Comparison of ENCODE assay signal across 23 cellular contexts in genomic region chr6:43814865-43815264, GRCh38. TPM values are rescaled to one million over a fixed set of nuclear protein-coding genes. Genes with fewer than 3 reads are reported as not detected.
A peak's percentile ranks its signal among the peaks of the same experiment; 100 is the strongest.
DNase-seq lines count a peak whose midpoint lies in the region; ATAC-seq, FAIRE-seq and TF ChIP-seq lines count a peak whose summit lies in the region.
"Had no signal": no experiment of that assay in that cellular context is flagged by ENCODE, and none has a peak within 500 bp of the region (broad histone marks: within the 10 kb centered on the region; RNA-seq: fewer than 3 reads in every experiment).

No MANE protein-coding gene starts in this region.

- peak overlapping the region in 1 of 2 experiments; percentile 15; a peak in 1 of 4 replicates for H3K9ac ChIP-seq in K562 (ENCODE audit: insufficient read depth in 1 of 2, low read depth in 2 of 2, low read length in 2 of 2)

- H3K27ac ChIP-seq in K562 (ENCODE audit: extremely low read depth, low read depth, low read length): no peak overlapping the region
- peak overlapping the region; percentile 25 to 84 (median 49) for H3K27ac ChIP-seq in thyroid gland
- H3K27ac ChIP-seq: A549, SJSA1 had no signal

- intact Hi-C loops in K562 (cut with micrococcal nuclease): no loop called here
- intact Hi-C loops in left colon (cut with DNase I, micrococcal nuclease): no loop called here
- intact Hi-C loops in thyroid gland (cut with DNase I): no loop called here

- BruUV-seq in K562 (replicated peaks; lab: Mats Ljungman, UMichigan): no TSS peak

- H3K4me3 ChIP-seq in K562 (no peak overlapping the region), thyroid gland (replicated peaks in 1 of 3) (no peak overlapping the region)
- H3K4me3 ChIP-seq: A549, Peyer's patch, SJSA1 had no signal

- in situ Hi-C loops in K562 (cut with MboI): no loop called here

- TF ChIP-seq CTCF in K562 (IDR thresholded peaks at IDR 0.05 in 2 of 3, conservative IDR thresholded peaks at IDR 0.05 in 1 of 3; ENCODE audit: insufficient read depth in 2 of 3, low read depth in 1 of 3, low read length in 3 of 3) (no peak), thyroid gland (IDR thresholded peaks at IDR 0.05) (no peak)

- no peaks in the 10 kb centered on the region for H3K79me2 ChIP-seq in K562 (ENCODE audit: control insufficient read depth, insufficient read depth, low read length)

- no peak overlapping the region for H3K4me2 ChIP-seq in K562 (ENCODE audit: insufficient read depth, low read length)
- H3K4me2 ChIP-seq: A549 had no signal

- WGBS in K562 (ENCODE audit: insufficient coverage, low coverage, missing lambda C conversion rate): 20% methylated on average over 2 of the region's 2 CpGs
- 45 to 50% methylated on average over 2 of the region's 2 CpGs for WGBS in thyroid gland, 2 donors

- TF ChIP-seq POLR2A in K562 (conservative IDR thresholded peaks at IDR 0.05) (no peak), thyroid gland (IDR thresholded peaks at IDR 0.05) (no peak)

- POLR2A ChIA-PET in K562 (lab: Yijun Ruan, JAX): interaction anchor here (0.6 to 1.4 kb wide), 3 partner anchors 12 to 32 kb away, joined by 3 to 4 read pairs (median 3); no protein-coding TSS in a partner anchor

- H4K20me1 ChIP-seq in K562 (replicated peaks; ENCODE audit: control insufficient read depth, insufficient read depth, low read length): no peaks in the 10 kb centered on the region

- H3K9me3 ChIP-seq in K562 (replicated peaks; ENCODE audit: control insufficient read depth, insufficient read depth, low read depth, low read length) (no peaks in the 10 kb centered on the region), thyroid gland (no peaks in the 10 kb centered on the region)
- H3K9me3 ChIP-seq: A549, Peyer's patch, SJSA1 had no signal

- H3K36me3 ChIP-seq in K562 (ENCODE audit: control insufficient read depth, insufficient read depth, low read length) (no peaks in the 10 kb centered on the region), thyroid gland (no peaks in the 10 kb centered on the region)
- H3K36me3 ChIP-seq: Peyer's patch, SJSA1 had no signal

- no peak for TF ChIP-seq EP300 in K562 (IDR thresholded peaks at IDR 0.05; ENCODE audit: low read length)

- FAIRE-seq in K562 (lab: Jason Lieb, UNC): no peak
- FAIRE-seq: A549, D721Med, H1 had no signal

- no peak for TF ChIP-seq RAD21 in K562 (CRISPR knock-in tag; conservative IDR thresholded peaks at IDR 0.05 in 1 of 2, IDR thresholded peaks at IDR 0.05 in 1 of 2)

- no peak overlapping the region for H2AFZ ChIP-seq in K562 (ENCODE audit: low read depth, low read length)

- H3K9me1 ChIP-seq in K562 (ENCODE audit: control insufficient read depth, insufficient read depth, low read length): no peaks in the 10 kb centered on the region

- ATAC-seq in K562 (no peak), left colon (peak; percentile 17)
- ATAC-seq: A549, HCT116, Right ventricle myocardium inferior had no signal

- H3K27me3 ChIP-seq in K562 (ENCODE audit: control insufficient read depth in 2 of 2, insufficient read depth in 2 of 2, low read length in 2 of 2): no peaks in the 10 kb centered on the region
- no peaks in the 10 kb centered on the region for H3K27me3 ChIP-seq in thyroid gland
- H3K27me3 ChIP-seq: Peyer's patch, SJSA1 had no signal

- CTCF ChIA-PET in K562 (lab: Yijun Ruan, JAX; ENCODE audit: low intra/inter-chr PET ratio): no interaction called here

- DNase-seq in NCI-H2171 treated with DMSO at 0.1 percent for 48 hours (lab: John Stamatoyannopoulos, UW): peak; percentile 85
- DNase-seq in K562 (ENCODE audit: extremely low read depth in 1 of 4, low spot score in 3 of 4): no peak
- no peak for DNase-seq in left colon
- no peak for DNase-seq in thyroid gland
- no peak for DNase-seq in activated CD4-positive, alpha-beta T cell treated with anti-CD3 and anti-CD28 coated beads, Interleukin-2, amount 50 U/mL, for 1 hour
- no peak for DNase-seq in NK-92 (lab: John Stamatoyannopoulos, UW; ENCODE audit: unreplicated experiment)
- no peak for DNase-seq in NCI-H1105 (lab: John Stamatoyannopoulos, UW)
- DNase-seq: DMS53, GDM1, IMR-90, NCI-H1417 treated with DMSO at 0.1 percent for 48 hours, NCI-H187 treated with DMSO at 0.1 percent for 48 hours, NCI-H2107, NCI-H2227 treated with DMSO at 0.1 percent for 48 hours, NCI-H510A treated with DMSO at 0.1 percent for 48 hours, NCI-H82, Peyer's patch had no signal

- peaks cover 0 to 3% of the 10 kb centered on the region in 2 experiments; a peak in 2 of 5 replicates for H3K4me1 ChIP-seq in K562 (replicated peaks in 1 of 2; ENCODE audit: control insufficient read depth in 2 of 2, insufficient read depth in 2 of 2, low read length in 2 of 2)
- H3K4me1 ChIP-seq in thyroid gland: peaks cover 18 to 53% of the 10 kb centered on the region in 2 donors

TF ChIP-seq in K562, 482 proteins besides CTCF, POLR2A, EP300 and RAD21 (continues in another document):
- TF ChIP-seq NR0B1 (IDR thresholded peaks at IDR 0.05; ENCODE audit: partially characterized antibody) (no peak), BDP1 (IDR thresholded peaks at IDR 0.05; ENCODE audit: insufficient read depth, insufficient read length) (no peak), TFE3 (CRISPR knock-in tag; IDR thresholded peaks at IDR 0.05) (no peak), ELK1 (CRISPR knock-in tag; IDR thresholded peaks at IDR 0.05) (no peak), DLX4 (CRISPR knock-in tag; IDR thresholded peaks at IDR 0.05) (0 out of 2 replicates have a peak, but pooled peaks have one; percentile 40), CHD2 (IDR thresholded peaks at IDR 0.05; ENCODE audit: low read depth, low read length) (no peak)

RNA-seq across cellular contexts. Expression of gene VEGFA, which starts 44.9 kb away (rescaled TPM):
- total RNA-seq in K562 (2011; cell fraction: chromatin; rRNA removed; ENCODE audit: low replicate concordance): 511 and 945 TPM in 2 replicates
- 536 and 553 TPM in 2 replicates for total RNA-seq in K562 (2011; cell fraction: nucleolus; rRNA removed)
- 559 and 592 TPM in 2 replicates for total RNA-seq in K562 (2011; cell fraction: nucleoplasm; rRNA removed)
- total RNA-seq in K562 (2014; rRNA removed) (124 and 144 TPM in 2 replicates), K562 (2014; rRNA removed; fragmentation: Illumina TruSeq; extraction: Trizol) (66.5 and 70.7 TPM in 2 replicates), K562 (2015; rRNA removed; fragmentation: Illumina TruSeq; extraction: Trizol) (25.8 and 27.0 TPM in 2 replicates), K562 (2021) (131 and 159 TPM in 2 replicates), left colon (100 to 1,000 TPM; 107 to 110 TPM), thyroid gland (1,000 to 10,000 TPM in 1 of 4 donors, 100 to 1,000 TPM in 3; 510 to 1,437 (median 630) TPM)
- polyA plus RNA-seq in K562 (2011; rRNA removed) (271 and 467 TPM in 2 replicates), K562 (2014; fragmentation: Illumina TruSeq; extraction: Trizol) (134 and 172 TPM in 2 replicates), K562 (2014; fragmentation: Nextera tagmentation; extraction: Ambion mirVana) (10 to 100 TPM; 14.0 to 16.0 TPM), K562 (2014; rRNA removed) (179 and 182 TPM in 2 replicates)
- polyA plus RNA-seq in K562 (2011; cell fraction: cytosol; rRNA removed): 222 and 346 TPM in 2 replicates
- 1,880 and 1,961 TPM in 2 replicates for polyA plus RNA-seq in K562 (2011; cell fraction: nucleus; rRNA removed)
- polyA plus RNA-seq in K562 (2012): 112 and 555 TPM in 2 replicates
- 359 and 374 TPM in 2 replicates for polyA minus RNA-seq in K562 (2011; rRNA and poly(A)+ RNA removed)
- polyA minus RNA-seq in K562 (2011; cell fraction: cytosol; rRNA and poly(A)+ RNA removed): 79.8 and 123 TPM in 2 replicates
- 310 and 397 TPM in 2 replicates for polyA minus RNA-seq in K562 (2011; cell fraction: nucleus; rRNA and poly(A)+ RNA removed)
